8 cellular contexts compared by ENCODE assay signal in the genomic region with DNA sequence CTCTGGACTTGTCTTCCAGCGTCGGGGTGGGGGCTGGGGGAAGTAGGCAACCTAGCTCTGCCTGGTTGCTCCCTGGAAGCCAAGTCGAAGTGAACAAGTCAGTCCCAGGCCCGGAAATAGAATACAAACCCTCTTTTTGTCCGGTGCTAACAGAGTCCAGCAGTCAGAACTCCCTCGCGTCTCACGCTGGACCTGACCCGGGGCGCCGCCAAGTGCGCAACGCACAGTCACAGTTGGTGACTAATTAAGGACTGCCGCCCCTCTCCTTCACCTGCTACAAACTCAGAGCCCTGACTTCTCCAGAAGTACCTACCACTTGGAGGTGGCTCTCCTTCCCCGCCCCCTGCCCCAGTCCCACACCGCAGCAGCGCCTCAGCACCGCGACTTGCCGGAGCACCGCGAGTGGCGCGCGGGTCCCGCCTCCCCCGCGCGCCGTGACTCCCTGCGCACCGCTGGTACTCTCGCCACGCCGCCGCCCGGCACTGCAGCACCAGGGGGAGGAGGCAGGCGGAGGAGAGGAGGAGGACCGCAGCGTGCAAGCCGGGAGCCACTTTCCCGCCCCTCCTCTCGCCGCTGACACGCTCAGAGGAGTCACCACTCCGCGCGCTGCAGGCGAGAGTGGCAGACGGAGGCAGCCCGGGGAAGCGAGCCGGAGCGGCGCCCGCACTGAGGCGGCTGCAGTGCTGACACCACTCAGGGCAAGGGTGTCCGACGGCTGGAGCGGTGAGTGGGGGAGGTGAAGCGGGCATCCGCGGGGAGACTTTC. TPM values are rescaled to one million over a fixed set of nuclear protein-coding genes. Genes with fewer than 3 reads are reported as not detected.
DNase-seq lines count a peak whose midpoint lies in the region; ATAC-seq and TF ChIP-seq lines count a peak whose summit lies in the region.

A gene with protein sequence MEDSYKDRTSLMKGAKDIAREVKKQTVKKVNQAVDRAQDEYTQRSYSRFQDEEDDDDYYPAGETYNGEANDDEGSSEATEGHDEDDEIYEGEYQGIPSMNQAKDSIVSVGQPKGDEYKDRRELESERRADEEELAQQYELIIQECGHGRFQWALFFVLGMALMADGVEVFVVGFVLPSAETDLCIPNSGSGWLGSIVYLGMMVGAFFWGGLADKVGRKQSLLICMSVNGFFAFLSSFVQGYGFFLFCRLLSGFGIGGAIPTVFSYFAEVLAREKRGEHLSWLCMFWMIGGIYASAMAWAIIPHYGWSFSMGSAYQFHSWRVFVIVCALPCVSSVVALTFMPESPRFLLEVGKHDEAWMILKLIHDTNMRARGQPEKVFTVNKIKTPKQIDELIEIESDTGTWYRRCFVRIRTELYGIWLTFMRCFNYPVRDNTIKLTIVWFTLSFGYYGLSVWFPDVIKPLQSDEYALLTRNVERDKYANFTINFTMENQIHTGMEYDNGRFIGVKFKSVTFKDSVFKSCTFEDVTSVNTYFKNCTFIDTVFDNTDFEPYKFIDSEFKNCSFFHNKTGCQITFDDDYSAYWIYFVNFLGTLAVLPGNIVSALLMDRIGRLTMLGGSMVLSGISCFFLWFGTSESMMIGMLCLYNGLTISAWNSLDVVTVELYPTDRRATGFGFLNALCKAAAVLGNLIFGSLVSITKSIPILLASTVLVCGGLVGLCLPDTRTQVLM (plus strand): TSS at position 594 of the 765 bp plus-strand sequence. CDS start 48,368 bp downstream, outside the sequence.

- no peak within 1 kb of the TSS for H3K27ac Mint-ChIP-seq in activated naive CD4-positive, alpha-beta T cell treated with anti-CD3 and anti-CD28 coated beads, Interleukin-2, amount 50 U/mL, for 72 hours
- no peak within 1 kb of the TSS for H3K27ac Mint-ChIP-seq in stimulated activated memory B cell treated with anti-CD40 and anti-IgM and Interleukin-4, amounts not matched to agents 10 μg/mL and 1 μg/mL and 100 μg/mL, for 72 hours

- H3K4me3 Mint-ChIP-seq in stimulated activated memory B cell treated with anti-CD40 and anti-IgM and Interleukin-4, amounts not matched to agents 10 μg/mL and 1 μg/mL and 100 μg/mL, for 72 hours: peak within 1 kb of the TSS; percentile 78

- peak; percentile 54 to 79 for ATAC-seq in activated naive CD4-positive, alpha-beta T cell treated with anti-CD3 and anti-CD28 coated beads, Interleukin-2, amount 50 U/mL, for 72 hours
- ATAC-seq in stimulated activated memory B cell treated with anti-CD40 and anti-IgM and Interleukin-4, amounts not matched to agents 10 μg/mL and 1 μg/mL and 100 μg/mL, for 72 hours: peak; percentile 51
- ATAC-seq in HG03135 (IDR thresholded peaks at IDR 0.05; ENCODE audit: unreplicated experiment) (no peak), GM18858 (IDR thresholded peaks at IDR 0.05; ENCODE audit: unreplicated experiment) (no peak)

- peaks cover 62% of the 10 kb centered on the region for H3K27me3 Mint-ChIP-seq in stimulated activated memory B cell treated with anti-CD40 and anti-IgM and Interleukin-4, amounts not matched to agents 10 μg/mL and 1 μg/mL and 100 μg/mL, for 72 hours

- peak within 1 kb of the TSS; percentile 32 for H3K4me3 ChIP-seq in LNCaP clone FGC (ENCODE audit: low read depth, low read length)

- peaks cover 34% of the 10 kb centered on the region for H3K4me1 Mint-ChIP-seq in stimulated activated memory B cell treated with anti-CD40 and anti-IgM and Interleukin-4, amounts not matched to agents 10 μg/mL and 1 μg/mL and 100 μg/mL, for 72 hours

- 0 out of 2 replicates have a peak, but pooled peaks have one; percentile 15 for TF ChIP-seq CTCF in LNCaP clone FGC (IDR thresholded peaks at IDR 0.05; ENCODE audit: control insufficient read depth, extremely low read depth, insufficient read depth)

- H3K9me3 Mint-ChIP-seq in activated naive CD4-positive, alpha-beta T cell treated with anti-CD3 and anti-CD28 coated beads, Interleukin-2, amount 50 U/mL, for 72 hours: no peaks in the 10 kb centered on the region
- H3K9me3 Mint-ChIP-seq in stimulated activated memory B cell treated with anti-CD40 and anti-IgM and Interleukin-4, amounts not matched to agents 10 μg/mL and 1 μg/mL and 100 μg/mL, for 72 hours: no peaks in the 10 kb centered on the region

- peaks cover 0 to 13% of the 10 kb centered on the region in 2 donors for H3K36me3 Mint-ChIP-seq in activated naive CD4-positive, alpha-beta T cell treated with anti-CD3 and anti-CD28 coated beads, Interleukin-2, amount 50 U/mL, for 72 hours
- no peaks in the 10 kb centered on the region for H3K36me3 Mint-ChIP-seq in stimulated activated memory B cell treated with anti-CD40 and anti-IgM and Interleukin-4, amounts not matched to agents 10 μg/mL and 1 μg/mL and 100 μg/mL, for 72 hours

- peak; percentile 86 for DNase-seq in DMS53 (lab: John Stamatoyannopoulos, UW)
- DNase-seq in LNCaP clone FGC (ENCODE audit: low read depth): no peak
- DNase-seq in activated naive CD4-positive, alpha-beta T cell treated with anti-CD3 and anti-CD28 coated beads, Interleukin-2, amount 50 U/mL, for 72 hours (ENCODE audit: low spot score in 2 of 2): peak in 1 of 2 donors; percentile 49
- DNase-seq in kidney glomerular epithelial cell (lab: John Stamatoyannopoulos, UW): peak; percentile 4
- DNase-seq in CD1c-positive myeloid dendritic cell (ENCODE audit: extremely low spot score): no peak

RNA-seq across cellular contexts. Expression of the gene that starts here (rescaled TPM):
- under 1 TPM in 1 of 2 donors, not detected in 1; 0.88 TPM for total RNA-seq in activated naive CD4-positive, alpha-beta T cell treated with anti-CD3 and anti-CD28 coated beads, Interleukin-2, amount 50 U/mL, for 72 hours

Comparison
In these comparisons a context has a peak if more than half of its experiments do, and no peak if none do; other contexts are left out.
1. Peak in ATAC-seq in activated naive CD4-positive, alpha-beta T cell treated with anti-CD3 and anti-CD28 coated beads, Interleukin-2, amount 50 U/mL, for 72 hours; RNA of the gene not detected or under 1 TPM.
2. DNase-seq: peak in DMS53 (single experiment) and kidney glomerular epithelial cell (single experiment); none in LNCaP clone FGC (single experiment) and CD1c-positive myeloid dendritic cell (single experiment).